Comparison of ENCODE assay signal across 8 cellular contexts in genomic region chr15:40931300-40932142, GRCh38. TPM values are rescaled to one million over a fixed set of nuclear protein-coding genes. Genes with fewer than 3 reads are reported as not detected.
DNase-seq lines count a peak whose midpoint lies in the region; ATAC-seq and TF ChIP-seq lines count a peak whose summit lies in the region.

No MANE protein-coding gene starts in this region.

- no peak for TF ChIP-seq EP300 in tibial nerve (IDR thresholded peaks at IDR 0.05)

- TF ChIP-seq CTCF in heart left ventricle (IDR thresholded peaks at IDR 0.05) = no peak
- no peak for TF ChIP-seq CTCF in coronary artery (IDR thresholded peaks at IDR 0.05)
- TF ChIP-seq CTCF in tibial nerve (IDR thresholded peaks at IDR 0.05) = no peak

- H3K36me3 ChIP-seq in heart left ventricle (peaks cover 0 to 53% (median 7%) of the 10 kb centered on the region in 9 donors), muscle layer of duodenum (ENCODE audit: control insufficient read depth in 1 of 2, insufficient read depth in 2 of 2, low read length in 2 of 2) (no peaks in the 10 kb centered on the region), urinary bladder (ENCODE audit: insufficient read depth) (no peaks in the 10 kb centered on the region), tibial nerve (no peaks in the 10 kb centered on the region)

- 57 to 82% (median 63%) methylated on average over 16 of the region's 16 CpGs for WGBS in heart left ventricle, 4 donors
- WGBS in urinary bladder = 79% methylated on average over 16 of the region's 16 CpGs
- WGBS in tibial nerve, 2 donors = 63 to 77% methylated on average over 10 to 16 of the region's 16 CpGs

- H3K4me3 ChIP-seq in heart left ventricle = peak overlapping the region; percentile 22 to 85 (median 70)
- peak overlapping the region; percentile 70 for H3K4me3 ChIP-seq in coronary artery
- peak overlapping the region; percentile 59 to 70 for H3K4me3 ChIP-seq in muscle layer of duodenum (ENCODE audit: low read depth in 1 of 2, low read length in 2 of 2)
- H3K4me3 ChIP-seq in urinary bladder (ENCODE audit: low read depth, low read length) = peak overlapping the region; percentile 20
- H3K4me3 ChIP-seq in tibial nerve = peak overlapping the region in 2 of 4 donors; percentile 42 to 56

- intact Hi-C loops in heart left ventricle (cut with DNase I) (no loop called here), left ventricle myocardium superior (cut with micrococcal nuclease) (no loop called here)

- DNase-seq in heart left ventricle (peak in 2 of 5 donors; percentile 18 to 43), left ventricle myocardium superior (no peak), coronary artery (ENCODE audit: low spot score) (no peak), tibial nerve (ENCODE audit: low spot score in 2 of 2) (no peak), NCI-H2171 treated with DMSO at 0.1 percent for 48 hours (lab: John Stamatoyannopoulos, UW) (no peak), GDM1 (lab: John Stamatoyannopoulos, UW) (no peak)

- TF ChIP-seq POLR2A in heart left ventricle (IDR thresholded peaks at IDR 0.05) (no peak), tibial nerve (IDR thresholded peaks at IDR 0.05) (no peak)

- H3K4me1 ChIP-seq in heart left ventricle = peaks cover 3 to 75% (median 56%) of the 10 kb centered on the region in 12 donors
- H3K4me1 ChIP-seq in muscle layer of duodenum (ENCODE audit: control insufficient read depth in 1 of 2, insufficient read depth in 2 of 2, low read length in 2 of 2) = peaks cover 4 to 42% of the 10 kb centered on the region in 2 donors
- H3K4me1 ChIP-seq in urinary bladder (ENCODE audit: insufficient read depth) = peaks cover 2% of the 10 kb centered on the region
- H3K4me1 ChIP-seq in tibial nerve = peaks cover 0 to 51% (median 39%) of the 10 kb centered on the region in 4 donors

- peaks cover 3 to 61% (median 23%) of the 10 kb centered on the region in 9 donors for H3K27me3 ChIP-seq in heart left ventricle
- H3K27me3 ChIP-seq in muscle layer of duodenum (ENCODE audit: low read depth, low read length) = peaks cover 46% of the 10 kb centered on the region
- peaks cover 0 to 65% of the 10 kb centered on the region in 2 donors for H3K27me3 ChIP-seq in tibial nerve

- peak overlapping the region; percentile 63 to 90 (median 76) for H3K27ac ChIP-seq in heart left ventricle
- peak overlapping the region in 1 of 2 donors; percentile 46 for H3K27ac ChIP-seq in coronary artery
- no peak overlapping the region for H3K27ac ChIP-seq in muscle layer of duodenum (ENCODE audit: low read length)
- H3K27ac ChIP-seq in urinary bladder (ENCODE audit: low read depth) = no peak overlapping the region
- H3K27ac ChIP-seq in tibial nerve = peak overlapping the region in 1 of 4 donors; percentile 30

- H3K9me3 ChIP-seq in heart left ventricle (no peaks in the 10 kb centered on the region), muscle layer of duodenum (ENCODE audit: control insufficient read depth in 1 of 2, low read length in 2 of 2) (no peaks in the 10 kb centered on the region), tibial nerve (no peaks in the 10 kb centered on the region)

- no peak for ATAC-seq in heart left ventricle
- ATAC-seq in left ventricle myocardium superior = no peak

RNA-seq across cellular contexts. Expression of gene DLL4, which starts 2.4 kb away (rescaled TPM):
- total RNA-seq in heart left ventricle (10 to 100 TPM in 6 of 9 donors, 1 to 10 TPM in 3; 4.7 to 20.8 (median 13.5) TPM), left ventricle myocardium superior (11.6 TPM), urinary bladder (11.8 TPM), tibial nerve (10 to 100 TPM in 1 of 4 donors, 1 to 10 TPM in 3; 4.2 to 11.2 (median 7.1) TPM)
- polyA plus RNA-seq in heart left ventricle (10 to 100 TPM in 1 of 2 donors, 1 to 10 TPM in 1; 6.8 to 11.1 TPM), urinary bladder (11.2 TPM)

RNA-seq across cellular contexts. Expression of gene CHAC1, which starts 21.8 kb away (rescaled TPM):
- total RNA-seq in heart left ventricle (1 to 10 TPM in 6 of 9 donors, under 1 TPM in 3; 0.72 to 5.3 (median 1.8) TPM), left ventricle myocardium superior (2.2 TPM), urinary bladder (0.42 TPM), tibial nerve (1 to 10 TPM in 1 of 4 donors, not detected in 3; 2.7 TPM)
- polyA plus RNA-seq in heart left ventricle (1 to 10 TPM; 2.4 to 6.1 TPM), urinary bladder (1.8 TPM)

RNA-seq across cellular contexts. Expression of gene VPS18, which starts 37.3 kb away (rescaled TPM):
- total RNA-seq in heart left ventricle = 10 to 100 TPM; 18.0 to 29.2 (median 23.1) TPM
- polyA plus RNA-seq in heart left ventricle = 10 to 100 TPM; 14.7 to 21.3 TPM
- 22.7 TPM for total RNA-seq in left ventricle myocardium superior
- total RNA-seq in urinary bladder = 15.1 TPM
- polyA plus RNA-seq in urinary bladder = 19.3 TPM
- total RNA-seq in tibial nerve = 10 to 100 TPM; 22.2 to 29.2 (median 25.2) TPM

RNA-seq across cellular contexts. Expression of gene RHOV, which starts 57.5 kb away (rescaled TPM):
- total RNA-seq in heart left ventricle (not detected), left ventricle myocardium superior (not detected), urinary bladder (9.3 TPM), tibial nerve (under 1 TPM in 2 of 4 donors, not detected in 2; 0.39 to 0.60 TPM)
- polyA plus RNA-seq in heart left ventricle (not detected), urinary bladder (4.0 TPM)

Comparison
In these comparisons a context has a peak if more than half of its experiments do, and no peak if none do; other contexts are left out.
1. H3K27ac ChIP-seq: peak in heart left ventricle (12 of 12); none in muscle layer of duodenum (single experiment) and urinary bladder (single experiment).